In the genomic region with DNA sequence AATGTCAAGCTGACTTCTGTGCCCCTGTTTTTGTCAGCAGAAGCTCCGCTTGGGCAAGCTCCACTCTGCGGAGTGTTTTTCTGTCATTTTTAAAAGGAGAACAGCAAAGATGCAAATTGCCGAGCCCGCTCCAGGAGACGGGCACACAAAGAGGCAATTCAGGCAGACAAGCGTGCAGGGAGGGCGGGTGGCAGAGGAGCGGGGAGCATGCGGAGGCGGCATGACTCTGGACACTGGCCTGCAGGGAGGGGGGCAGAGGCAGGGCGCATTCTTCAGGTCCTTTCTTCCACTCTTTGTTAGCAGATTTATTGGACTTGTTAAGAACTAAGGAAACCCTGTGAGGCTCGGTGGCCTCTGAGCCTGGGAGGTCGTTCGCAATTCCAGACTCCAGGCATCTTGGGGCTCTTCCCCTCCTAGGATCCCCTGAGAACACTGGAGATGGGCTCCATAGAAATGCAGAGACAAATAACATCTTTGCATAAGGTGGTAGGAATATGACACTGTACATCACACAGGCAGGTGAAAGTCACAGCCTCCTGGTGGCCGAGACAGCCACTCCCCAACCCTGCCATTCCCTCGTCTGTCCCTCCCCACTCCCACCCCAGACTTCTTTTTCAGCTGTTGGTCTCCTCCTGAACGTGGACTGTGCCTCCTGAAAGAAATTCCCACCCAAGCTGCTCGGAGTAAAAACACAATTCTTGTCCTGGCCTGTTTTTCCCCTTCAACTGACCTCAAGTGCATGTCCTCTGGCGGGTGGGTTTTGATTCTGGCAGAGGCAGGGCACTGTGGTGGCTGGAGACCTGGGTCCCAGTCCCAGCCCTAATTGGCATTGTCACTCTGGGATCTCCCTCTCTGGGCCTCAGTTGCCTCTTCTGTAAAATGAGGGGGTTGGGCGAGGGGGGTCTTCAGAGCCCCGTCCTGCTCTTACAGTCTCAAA, we compare ENCODE assay signal across 13 cellular contexts.
DNase-seq lines count a peak whose midpoint lies in the region; ATAC-seq and TF ChIP-seq lines count a peak whose summit lies in the region.
"Had no signal": no experiment of that assay in that cellular context is flagged by ENCODE, and none has a peak within 500 bp of the region (broad histone marks: within the 10 kb centered on the region; RNA-seq: fewer than 3 reads in every experiment).

No MANE protein-coding gene starts in this region.

- TF ChIP-seq POLR2A in gastroesophageal sphincter (IDR thresholded peaks at IDR 0.05), result no peak

- TF ChIP-seq EP300 in gastroesophageal sphincter (IDR thresholded peaks at IDR 0.05), result no peak

- H3K4me1 ChIP-seq in gastroesophageal sphincter, result peaks cover 0 to 20% (median 0%) of the 10 kb centered on the region in 3 donors
- H3K4me1 ChIP-seq: BLaER1 treated with 17β-estradiol and CSF1 and Interleukin-3, amounts not matched to agents 10 nM and 100 nM had no signal

- no peak overlapping the region for H3K27ac Mint-ChIP-seq in WTC11
- H3K27ac Mint-ChIP-seq: dendritic cell treated with granulocyte-macrophage colony-stimulating factor and Interleukin-4, amounts not matched to agents 40 ng/mL and 50 ng/mL, for 4 days had no signal

- H3K4me1 Mint-ChIP-seq in WTC11, result peaks cover 21% of the 10 kb centered on the region

- ATAC-seq in WTC11, result peak; percentile 40
- ATAC-seq in gastroesophageal sphincter, result no peak
- ATAC-seq in HG03460 (IDR thresholded peaks at IDR 0.05; ENCODE audit: unreplicated experiment), result no peak
- no peak for ATAC-seq in HG03039 (IDR thresholded peaks at IDR 0.05; ENCODE audit: unreplicated experiment)

- 56 to 83% methylated on average over 2 to 12 of the region's 21 CpGs for WGBS in gastroesophageal sphincter (ENCODE audit: low coverage in 1 of 2), 2 donors

- intact Hi-C loops in posterior cingulate gyrus (cut with DNase I), result no loop called here

- DNase-seq in GM06990 (ENCODE audit: extremely low read depth, insufficient read length) (peak; percentile 5), WTC11 (ENCODE audit: low spot score) (peak; percentile 26), iPS-NIHi7 (ENCODE audit: extremely low spot score) (peak; percentile 18), posterior cingulate gyrus (peak; percentile 68 to 97 (median 77)), GM20000 (ENCODE audit: low spot score) (no peak)
- DNase-seq: activated CD4-positive, alpha-beta T cell treated with anti-CD3 and anti-CD28 coated beads, Interleukin-2, amount 50 U/mL, for 48 hours; activated naive CD4-positive, alpha-beta T cell treated with anti-CD3 and anti-CD28 coated beads, Interleukin-2, amount 50 U/mL, for 16 hours; stimulated activated CD4-positive, alpha-beta T cell treated with anti-CD3 and anti-CD28 coated beads, Interleukin-2, amount 100 ng/mL, for 24 hours had no signal

- H3K9me3 Mint-ChIP-seq in WTC11, result peaks cover 20% of the 10 kb centered on the region

- POLR2A ChIA-PET in WTC11 (lab: Charles Lee), result interaction anchor here (0.6 kb wide), 1 partner anchor 87 kb away, joined by 5 read pairs; no protein-coding TSS in a partner anchor

- H3K36me3 ChIP-seq in GM06990 (ENCODE audit: control insufficient read depth, insufficient read depth, low read length) (no peaks in the 10 kb centered on the region), gastroesophageal sphincter (no peaks in the 10 kb centered on the region)
- H3K36me3 ChIP-seq: BLaER1 treated with 17β-estradiol and CSF1 and Interleukin-3, amounts not matched to agents 10 nM and 100 nM had no signal

- CTCF ChIA-PET in WTC11 (lab: Charles Lee), result interaction anchor here (0.6 to 2.6 kb wide), 4 partner anchors 33 to 1056 kb away, joined by 3 to 8 read pairs (median 4); no protein-coding TSS in a partner anchor

- no peaks in the 10 kb centered on the region for H3K9me3 ChIP-seq in gastroesophageal sphincter

- peaks cover 15% of the 10 kb centered on the region for H3K27me3 Mint-ChIP-seq in WTC11 (ENCODE audit: low read depth)

- no peak overlapping the region for H3K4me3 ChIP-seq in GM06990 (replicated peaks; ENCODE audit: low read depth, low read length)
- no peak overlapping the region for H3K4me3 ChIP-seq in gastroesophageal sphincter
- H3K4me3 ChIP-seq: BLaER1 treated with 17β-estradiol and CSF1 and Interleukin-3, amounts not matched to agents 10 nM and 100 nM had no signal

- peaks cover 1% of the 10 kb centered on the region for H3K27me3 ChIP-seq in GM06990 (replicated peaks; ENCODE audit: control insufficient read depth, insufficient read depth, low read length)
- no peaks in the 10 kb centered on the region for H3K27me3 ChIP-seq in gastroesophageal sphincter
- H3K27me3 ChIP-seq: BLaER1 treated with 17β-estradiol and CSF1 and Interleukin-3, amounts not matched to agents 10 nM and 100 nM had no signal

- no peak for TF ChIP-seq CTCF in GM06990 (IDR thresholded peaks at IDR 0.05; ENCODE audit: insufficient read depth, low read length, poor library complexity, severe bottlenecking)
- no peak for TF ChIP-seq CTCF in WTC11 (IDR thresholded peaks at IDR 0.05)
- TF ChIP-seq CTCF in gastroesophageal sphincter (IDR thresholded peaks at IDR 0.05), result no peak
- no peak for TF ChIP-seq CTCF in GM20000 (IDR thresholded peaks at IDR 0.05; ENCODE audit: extremely low read depth, missing control alignments)

- peak overlapping the region; percentile 45; the same call in 1 of the 2 replicates for H3K4me3 Mint-ChIP-seq in WTC11
- H3K4me3 Mint-ChIP-seq: dendritic cell treated with granulocyte-macrophage colony-stimulating factor and Interleukin-4, amounts not matched to agents 40 ng/mL and 50 ng/mL, for 4 days had no signal

- H3K36me3 Mint-ChIP-seq in WTC11, result peaks cover 16% of the 10 kb centered on the region

- H3K27ac ChIP-seq in gastroesophageal sphincter, result no peak overlapping the region
- H3K27ac ChIP-seq: BLaER1 treated with 17β-estradiol and CSF1 and Interleukin-3, amounts not matched to agents 10 nM and 100 nM had no signal

TF ChIP-seq in WTC11, 78 proteins besides CTCF, POLR2A, EP300 and RAD21:
- TF ChIP-seq SOX15 (CRISPR knock-in tag; IDR thresholded peaks at IDR 0.05), result no peak
- TF ChIP-seq, protein P1, sequence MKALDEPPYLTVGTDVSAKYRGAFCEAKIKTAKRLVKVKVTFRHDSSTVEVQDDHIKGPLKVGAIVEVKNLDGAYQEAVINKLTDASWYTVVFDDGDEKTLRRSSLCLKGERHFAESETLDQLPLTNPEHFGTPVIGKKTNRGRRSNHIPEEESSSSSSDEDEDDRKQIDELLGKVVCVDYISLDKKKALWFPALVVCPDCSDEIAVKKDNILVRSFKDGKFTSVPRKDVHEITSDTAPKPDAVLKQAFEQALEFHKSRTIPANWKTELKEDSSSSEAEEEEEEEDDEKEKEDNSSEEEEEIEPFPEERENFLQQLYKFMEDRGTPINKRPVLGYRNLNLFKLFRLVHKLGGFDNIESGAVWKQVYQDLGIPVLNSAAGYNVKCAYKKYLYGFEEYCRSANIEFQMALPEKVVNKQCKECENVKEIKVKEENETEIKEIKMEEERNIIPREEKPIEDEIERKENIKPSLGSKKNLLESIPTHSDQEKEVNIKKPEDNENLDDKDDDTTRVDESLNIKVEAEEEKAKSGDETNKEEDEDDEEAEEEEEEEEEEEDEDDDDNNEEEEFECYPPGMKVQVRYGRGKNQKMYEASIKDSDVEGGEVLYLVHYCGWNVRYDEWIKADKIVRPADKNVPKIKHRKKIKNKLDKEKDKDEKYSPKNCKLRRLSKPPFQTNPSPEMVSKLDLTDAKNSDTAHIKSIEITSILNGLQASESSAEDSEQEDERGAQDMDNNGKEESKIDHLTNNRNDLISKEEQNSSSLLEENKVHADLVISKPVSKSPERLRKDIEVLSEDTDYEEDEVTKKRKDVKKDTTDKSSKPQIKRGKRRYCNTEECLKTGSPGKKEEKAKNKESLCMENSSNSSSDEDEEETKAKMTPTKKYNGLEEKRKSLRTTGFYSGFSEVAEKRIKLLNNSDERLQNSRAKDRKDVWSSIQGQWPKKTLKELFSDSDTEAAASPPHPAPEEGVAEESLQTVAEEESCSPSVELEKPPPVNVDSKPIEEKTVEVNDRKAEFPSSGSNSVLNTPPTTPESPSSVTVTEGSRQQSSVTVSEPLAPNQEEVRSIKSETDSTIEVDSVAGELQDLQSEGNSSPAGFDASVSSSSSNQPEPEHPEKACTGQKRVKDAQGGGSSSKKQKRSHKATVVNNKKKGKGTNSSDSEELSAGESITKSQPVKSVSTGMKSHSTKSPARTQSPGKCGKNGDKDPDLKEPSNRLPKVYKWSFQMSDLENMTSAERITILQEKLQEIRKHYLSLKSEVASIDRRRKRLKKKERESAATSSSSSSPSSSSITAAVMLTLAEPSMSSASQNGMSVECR (CRISPR knock-in tag; IDR thresholded peaks at IDR 0.05; ENCODE audit: borderline replicate concordance), result no peak
- TF ChIP-seq ZBTB43 (CRISPR knock-in tag; IDR thresholded peaks at IDR 0.05), result no peak
- TF ChIP-seq MAX (CRISPR knock-in tag; IDR thresholded peaks at IDR 0.05), result no peak
